13 cellular contexts compared by ENCODE assay signal in the genomic region with DNA sequence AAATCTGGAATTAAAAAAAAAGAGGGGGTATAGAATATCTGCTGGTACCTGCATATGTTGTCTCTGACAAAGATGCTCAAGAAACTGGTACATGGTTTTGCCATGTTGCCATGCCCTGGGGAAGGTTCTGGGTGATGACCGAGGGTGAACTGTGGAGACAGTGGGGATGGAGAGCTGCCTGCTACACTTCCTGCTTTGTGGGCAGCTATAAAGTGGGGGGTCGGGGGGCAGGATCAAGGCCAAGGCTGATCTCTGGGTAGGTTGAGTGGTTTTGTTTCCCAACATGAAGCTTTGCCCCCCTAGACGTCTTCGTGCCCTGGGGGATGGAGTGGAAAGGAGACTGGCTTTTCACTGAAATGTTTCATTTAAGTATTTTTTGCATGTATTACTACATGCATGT.
A peak's percentile ranks its signal among the peaks of the same experiment; 100 is the strongest.
DNase-seq lines count a peak whose midpoint lies in the region; ATAC-seq and TF ChIP-seq lines count a peak whose summit lies in the region.
"Had no signal": no experiment of that assay in that cellular context is flagged by ENCODE, and none has a peak within 500 bp of the region (broad histone marks: within the 10 kb centered on the region; RNA-seq: fewer than 3 reads in every experiment).

No MANE protein-coding gene starts in this region.

- H3K36me3 ChIP-seq in CD8-positive, alpha-beta memory T cell (ENCODE audit: insufficient read depth, low read length) = peaks cover 13% of the 10 kb centered on the region
- H3K36me3 ChIP-seq in left lung = peaks cover 0 to 3% of the 10 kb centered on the region in 2 donors

- POLR2A ChIA-PET in CD8-positive, alpha-beta memory T cell (lab: Charles Lee) = no interaction called here

- no peaks in the 10 kb centered on the region for H3K9me3 Mint-ChIP-seq in CD8-positive, alpha-beta memory T cell
- no peaks in the 10 kb centered on the region for H3K9me3 Mint-ChIP-seq in stimulated activated effector memory CD8-positive, alpha-beta T cell treated with anti-CD3 and anti-CD28 coated beads, Interleukin-12 subunit alpha, Interleukin-12 subunit beta, amount 100 ng/mL, for 72 hours
- no peaks in the 10 kb centered on the region for H3K9me3 Mint-ChIP-seq in HFFc6

- no peak for TF ChIP-seq CTCF in left lung (IDR thresholded peaks at IDR 0.05)
- TF ChIP-seq CTCF in HFFc6 (IDR thresholded peaks at IDR 0.05) = no peak
- TF ChIP-seq CTCF in GM13977 (IDR thresholded peaks at IDR 0.05; ENCODE audit: extremely low read depth, insufficient read depth, missing control alignments) = no peak

- no peaks in the 10 kb centered on the region for H3K27me3 Mint-ChIP-seq in CD8-positive, alpha-beta memory T cell
- H3K27me3 Mint-ChIP-seq in T-helper 17 cell (no peaks in the 10 kb centered on the region), HFFc6 (ENCODE audit: insufficient read depth) (peaks cover 36% of the 10 kb centered on the region)

- no peak overlapping the region for H3K4me3 ChIP-seq in CD8-positive, alpha-beta memory T cell (ENCODE audit: low read length)
- no peak overlapping the region for H3K4me3 ChIP-seq in left lung

- H3K9me3 ChIP-seq in CD8-positive, alpha-beta memory T cell (ENCODE audit: low read length) = no peaks in the 10 kb centered on the region
- H3K9me3 ChIP-seq in T-helper 17 cell (ENCODE audit: control insufficient read depth, low read length, poor library complexity, severe bottlenecking) (no peaks in the 10 kb centered on the region), left lung (no peaks in the 10 kb centered on the region)

- peak in 1 of 5 donors; percentile 31 for DNase-seq in CD8-positive, alpha-beta memory T cell
- DNase-seq in T-helper 17 cell (no peak), left lung (no peak), HFFc6 (no peak), NCI-H1092 treated with DMSO at 0.1 percent for 48 hours (lab: John Stamatoyannopoulos, UW) (no peak), GM13977 (ENCODE audit: low spot score) (no peak)
- no peak for DNase-seq in stimulated activated effector memory CD8-positive, alpha-beta T cell treated with anti-CD3 and anti-CD28 coated beads, Interleukin-12 subunit alpha, Interleukin-12 subunit beta, amount 100 ng/mL, for 72 hours (ENCODE audit: low spot score in 2 of 2)
- DNase-seq: H7; Karpas-422; NCI-H2081 treated with DMSO at 0.1 percent for 48 hours; stimulated activated CD4-positive, alpha-beta T cell treated with anti-CD3 and anti-CD28 coated beads, Interleukin-1b, Interleukin-23, amount 100 ng/mL, for 48 hours had no signal

- intact Hi-C loops in left lung (cut with DNase I) = no loop called here

- H3K27me3 ChIP-seq in CD8-positive, alpha-beta memory T cell (ENCODE audit: insufficient read depth, low read length, poor library complexity, severe bottlenecking) = no peaks in the 10 kb centered on the region
- no peaks in the 10 kb centered on the region for H3K27me3 ChIP-seq in left lung

- peaks cover 58 to 78% (median 75%) of the 10 kb centered on the region in 3 donors for H3K4me1 Mint-ChIP-seq in CD8-positive, alpha-beta memory T cell
- peaks cover 56% of the 10 kb centered on the region for H3K4me1 Mint-ChIP-seq in T-helper 17 cell
- peaks cover 59% of the 10 kb centered on the region for H3K4me1 Mint-ChIP-seq in stimulated activated effector memory CD8-positive, alpha-beta T cell treated with anti-CD3 and anti-CD28 coated beads, Interleukin-12 subunit alpha, Interleukin-12 subunit beta, amount 100 ng/mL, for 72 hours
- no peaks in the 10 kb centered on the region for H3K4me1 Mint-ChIP-seq in HFFc6 (ENCODE audit: low read depth)

- H3K27ac ChIP-seq in CD8-positive, alpha-beta memory T cell (ENCODE audit: low read depth, low read length) = peak overlapping the region; percentile 86
- H3K27ac ChIP-seq in left lung = peak overlapping the region; percentile 61 to 92
- H3K27ac ChIP-seq: parathyroid adenoma, VCaP had no signal

- peak overlapping the region in 6 of 8 donors; percentile 42 to 82 (median 62) for H3K27ac Mint-ChIP-seq in CD8-positive, alpha-beta memory T cell
- H3K27ac Mint-ChIP-seq in T-helper 17 cell (peak overlapping the region; percentile 82), HFFc6 (no peak overlapping the region)
- peak overlapping the region; percentile 30 for H3K27ac Mint-ChIP-seq in stimulated activated effector memory CD8-positive, alpha-beta T cell treated with anti-CD3 and anti-CD28 coated beads, Interleukin-12 subunit alpha, Interleukin-12 subunit beta, amount 100 ng/mL, for 72 hours

- in situ Hi-C loops in GM13977 (cut with MboI; ENCODE audit: low pct_unique_long_range_greater_than_20kb, low sequenced_read_pairs, unreplicated experiment) = no loop called here

- H3K36me3 Mint-ChIP-seq in CD8-positive, alpha-beta memory T cell = peaks cover 10 to 63% (median 21%) of the 10 kb centered on the region in 3 donors
- H3K36me3 Mint-ChIP-seq in T-helper 17 cell (ENCODE audit: low read depth) (peaks cover 3% of the 10 kb centered on the region), HFFc6 (ENCODE audit: low read depth) (no peaks in the 10 kb centered on the region)
- H3K36me3 Mint-ChIP-seq in stimulated activated effector memory CD8-positive, alpha-beta T cell treated with anti-CD3 and anti-CD28 coated beads, Interleukin-12 subunit alpha, Interleukin-12 subunit beta, amount 100 ng/mL, for 72 hours = peaks cover 75% of the 10 kb centered on the region

- CTCF ChIA-PET in CD8-positive, alpha-beta memory T cell (lab: Charles Lee) = interaction anchor here (0.5 to 10.0 kb wide), 4 partner anchors 11 to 157 kb away, joined by 3 to 134 read pairs (median 5); partner anchors contain the start of gene RPL32

- peak overlapping the region in 3 of 7 donors; percentile 18 to 67 (median 46) for H3K4me3 Mint-ChIP-seq in CD8-positive, alpha-beta memory T cell
- no peak overlapping the region for H3K4me3 Mint-ChIP-seq in T-helper 17 cell
- no peak overlapping the region for H3K4me3 Mint-ChIP-seq in stimulated activated effector memory CD8-positive, alpha-beta T cell treated with anti-CD3 and anti-CD28 coated beads, Interleukin-12 subunit alpha, Interleukin-12 subunit beta, amount 100 ng/mL, for 72 hours
- no peak overlapping the region for H3K4me3 Mint-ChIP-seq in HFFc6

- ATAC-seq in T-helper 17 cell = no peak
- ATAC-seq in left lung = no peak
- no peak for ATAC-seq in stimulated activated effector memory CD8-positive, alpha-beta T cell treated with anti-CD3 and anti-CD28 coated beads, Interleukin-12 subunit alpha, Interleukin-12 subunit beta, amount 100 ng/mL, for 72 hours

- peaks cover 55% of the 10 kb centered on the region for H3K4me1 ChIP-seq in CD8-positive, alpha-beta memory T cell (ENCODE audit: insufficient read depth, low read length)
- H3K4me1 ChIP-seq in left lung = peaks cover 0 to 78% of the 10 kb centered on the region in 2 donors
